In the genomic region with DNA sequence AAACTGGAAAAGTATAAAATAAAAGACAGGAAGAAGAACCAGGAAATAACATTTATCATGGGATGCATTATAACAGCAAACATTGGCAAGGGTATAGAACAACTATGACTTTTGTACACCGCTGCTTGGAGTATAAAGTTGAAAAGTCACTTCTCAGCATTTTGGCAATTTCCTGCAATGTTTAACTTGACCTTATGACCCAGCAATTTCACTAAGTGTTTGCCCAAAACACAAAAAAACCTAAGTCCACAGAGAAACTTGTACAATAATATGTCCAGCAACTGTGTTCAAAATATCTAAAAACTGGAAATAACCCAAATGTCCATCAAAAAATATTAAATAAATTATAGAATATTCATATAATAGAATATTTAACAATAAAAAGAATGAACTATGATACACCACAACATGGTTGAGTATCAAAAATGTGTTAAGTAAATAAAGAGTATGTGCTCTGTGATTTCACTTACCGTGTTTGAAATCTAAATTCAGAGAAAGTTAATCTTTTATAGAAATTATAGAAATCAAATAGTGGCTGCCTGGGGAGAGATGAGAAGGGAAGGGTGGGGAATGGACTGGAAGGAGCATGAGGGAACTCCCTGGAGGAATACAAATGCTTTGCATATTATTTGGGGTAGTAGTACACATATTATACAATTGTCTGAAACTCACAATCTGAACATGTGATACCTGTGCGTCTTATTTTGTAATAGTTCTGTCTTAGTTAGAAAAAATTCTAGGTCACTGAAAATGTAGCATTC, we compare ENCODE assay signal across 1 cellular context.
A peak's percentile ranks its signal among the peaks of the same experiment; 100 is the strongest.
TF ChIP-seq lines count a peak whose summit lies in the region.

No MANE protein-coding gene starts in this region.

TF ChIP-seq in HepG2, 621 proteins besides CTCF, POLR2A, EP300 and RAD21 (continues in another document):
- TF ChIP-seq, protein P1, sequence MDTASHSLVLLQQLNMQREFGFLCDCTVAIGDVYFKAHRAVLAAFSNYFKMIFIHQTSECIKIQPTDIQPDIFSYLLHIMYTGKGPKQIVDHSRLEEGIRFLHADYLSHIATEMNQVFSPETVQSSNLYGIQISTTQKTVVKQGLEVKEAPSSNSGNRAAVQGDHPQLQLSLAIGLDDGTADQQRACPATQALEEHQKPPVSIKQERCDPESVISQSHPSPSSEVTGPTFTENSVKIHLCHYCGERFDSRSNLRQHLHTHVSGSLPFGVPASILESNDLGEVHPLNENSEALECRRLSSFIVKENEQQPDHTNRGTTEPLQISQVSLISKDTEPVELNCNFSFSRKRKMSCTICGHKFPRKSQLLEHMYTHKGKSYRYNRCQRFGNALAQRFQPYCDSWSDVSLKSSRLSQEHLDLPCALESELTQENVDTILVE (CRISPR knock-in tag; IDR thresholded peaks at IDR 0.05): no peak
- TF ChIP-seq, protein P2, sequence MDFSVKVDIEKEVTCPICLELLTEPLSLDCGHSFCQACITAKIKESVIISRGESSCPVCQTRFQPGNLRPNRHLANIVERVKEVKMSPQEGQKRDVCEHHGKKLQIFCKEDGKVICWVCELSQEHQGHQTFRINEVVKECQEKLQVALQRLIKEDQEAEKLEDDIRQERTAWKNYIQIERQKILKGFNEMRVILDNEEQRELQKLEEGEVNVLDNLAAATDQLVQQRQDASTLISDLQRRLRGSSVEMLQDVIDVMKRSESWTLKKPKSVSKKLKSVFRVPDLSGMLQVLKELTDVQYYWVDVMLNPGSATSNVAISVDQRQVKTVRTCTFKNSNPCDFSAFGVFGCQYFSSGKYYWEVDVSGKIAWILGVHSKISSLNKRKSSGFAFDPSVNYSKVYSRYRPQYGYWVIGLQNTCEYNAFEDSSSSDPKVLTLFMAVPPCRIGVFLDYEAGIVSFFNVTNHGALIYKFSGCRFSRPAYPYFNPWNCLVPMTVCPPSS (IDR thresholded peaks at IDR 0.05): no peak
- TF ChIP-seq, protein P3, sequence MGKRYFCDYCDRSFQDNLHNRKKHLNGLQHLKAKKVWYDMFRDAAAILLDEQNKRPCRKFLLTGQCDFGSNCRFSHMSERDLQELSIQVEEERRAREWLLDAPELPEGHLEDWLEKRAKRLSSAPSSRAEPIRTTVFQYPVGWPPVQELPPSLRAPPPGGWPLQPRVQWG (CRISPR knock-in tag; IDR thresholded peaks at IDR 0.05; ENCODE audit: borderline replicate concordance, low read depth): no peak
- no peak for TF ChIP-seq ZNF251 (CRISPR knock-in tag; IDR thresholded peaks at IDR 0.05)
- TF ChIP-seq, protein P4, sequence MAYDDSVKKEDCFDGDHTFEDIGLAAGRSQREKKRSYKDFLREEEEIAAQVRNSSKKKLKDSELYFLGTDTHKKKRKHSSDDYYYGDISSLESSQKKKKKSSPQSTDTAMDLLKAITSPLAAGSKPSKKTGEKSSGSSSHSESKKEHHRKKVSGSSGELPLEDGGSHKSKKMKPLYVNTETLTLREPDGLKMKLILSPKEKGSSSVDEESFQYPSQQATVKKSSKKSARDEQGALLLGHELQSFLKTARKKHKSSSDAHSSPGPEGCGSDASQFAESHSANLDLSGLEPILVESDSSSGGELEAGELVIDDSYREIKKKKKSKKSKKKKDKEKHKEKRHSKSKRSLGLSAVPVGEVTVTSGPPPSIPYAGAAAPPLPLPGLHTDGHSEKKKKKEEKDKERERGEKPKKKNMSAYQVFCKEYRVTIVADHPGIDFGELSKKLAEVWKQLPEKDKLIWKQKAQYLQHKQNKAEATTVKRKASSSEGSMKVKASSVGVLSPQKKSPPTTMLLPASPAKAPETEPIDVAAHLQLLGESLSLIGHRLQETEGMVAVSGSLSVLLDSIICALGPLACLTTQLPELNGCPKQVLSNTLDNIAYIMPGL (CRISPR knock-in tag; IDR thresholded peaks at IDR 0.05; ENCODE audit: borderline replicate concordance in 1 of 2, low read depth in 1 of 2): no peak
- TF ChIP-seq SSRP1 (CRISPR knock-in tag; IDR thresholded peaks at IDR 0.05): no peak
- no peak for TF ChIP-seq ZKSCAN1 (IDR thresholded peaks at IDR 0.05; ENCODE audit: low read length)
- peak; percentile 89 for TF ChIP-seq LCORL (IDR thresholded peaks at IDR 0.05)
- peak; percentile 84; the same call in 1 of the 2 replicates for TF ChIP-seq LCORL (CRISPR knock-in tag; IDR thresholded peaks at IDR 0.05)
- TF ChIP-seq STAG1 (CRISPR knock-in tag; IDR thresholded peaks at IDR 0.05): 0 out of 2 replicates have a peak, but pooled peaks have one; percentile 17
- TF ChIP-seq, protein P5, sequence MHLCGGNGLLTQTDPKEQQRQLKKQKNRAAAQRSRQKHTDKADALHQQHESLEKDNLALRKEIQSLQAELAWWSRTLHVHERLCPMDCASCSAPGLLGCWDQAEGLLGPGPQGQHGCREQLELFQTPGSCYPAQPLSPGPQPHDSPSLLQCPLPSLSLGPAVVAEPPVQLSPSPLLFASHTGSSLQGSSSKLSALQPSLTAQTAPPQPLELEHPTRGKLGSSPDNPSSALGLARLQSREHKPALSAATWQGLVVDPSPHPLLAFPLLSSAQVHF (CRISPR knock-in tag; IDR thresholded peaks at IDR 0.05): no peak
- TF ChIP-seq, protein P6, sequence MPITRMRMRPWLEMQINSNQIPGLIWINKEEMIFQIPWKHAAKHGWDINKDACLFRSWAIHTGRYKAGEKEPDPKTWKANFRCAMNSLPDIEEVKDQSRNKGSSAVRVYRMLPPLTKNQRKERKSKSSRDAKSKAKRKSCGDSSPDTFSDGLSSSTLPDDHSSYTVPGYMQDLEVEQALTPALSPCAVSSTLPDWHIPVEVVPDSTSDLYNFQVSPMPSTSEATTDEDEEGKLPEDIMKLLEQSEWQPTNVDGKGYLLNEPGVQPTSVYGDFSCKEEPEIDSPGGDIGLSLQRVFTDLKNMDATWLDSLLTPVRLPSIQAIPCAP (CRISPR knock-in tag; IDR thresholded peaks at IDR 0.05; ENCODE audit: low read depth): no peak
- TF ChIP-seq STAT5B (CRISPR knock-in tag; IDR thresholded peaks at IDR 0.05): no peak
- TF ChIP-seq, protein P7, sequence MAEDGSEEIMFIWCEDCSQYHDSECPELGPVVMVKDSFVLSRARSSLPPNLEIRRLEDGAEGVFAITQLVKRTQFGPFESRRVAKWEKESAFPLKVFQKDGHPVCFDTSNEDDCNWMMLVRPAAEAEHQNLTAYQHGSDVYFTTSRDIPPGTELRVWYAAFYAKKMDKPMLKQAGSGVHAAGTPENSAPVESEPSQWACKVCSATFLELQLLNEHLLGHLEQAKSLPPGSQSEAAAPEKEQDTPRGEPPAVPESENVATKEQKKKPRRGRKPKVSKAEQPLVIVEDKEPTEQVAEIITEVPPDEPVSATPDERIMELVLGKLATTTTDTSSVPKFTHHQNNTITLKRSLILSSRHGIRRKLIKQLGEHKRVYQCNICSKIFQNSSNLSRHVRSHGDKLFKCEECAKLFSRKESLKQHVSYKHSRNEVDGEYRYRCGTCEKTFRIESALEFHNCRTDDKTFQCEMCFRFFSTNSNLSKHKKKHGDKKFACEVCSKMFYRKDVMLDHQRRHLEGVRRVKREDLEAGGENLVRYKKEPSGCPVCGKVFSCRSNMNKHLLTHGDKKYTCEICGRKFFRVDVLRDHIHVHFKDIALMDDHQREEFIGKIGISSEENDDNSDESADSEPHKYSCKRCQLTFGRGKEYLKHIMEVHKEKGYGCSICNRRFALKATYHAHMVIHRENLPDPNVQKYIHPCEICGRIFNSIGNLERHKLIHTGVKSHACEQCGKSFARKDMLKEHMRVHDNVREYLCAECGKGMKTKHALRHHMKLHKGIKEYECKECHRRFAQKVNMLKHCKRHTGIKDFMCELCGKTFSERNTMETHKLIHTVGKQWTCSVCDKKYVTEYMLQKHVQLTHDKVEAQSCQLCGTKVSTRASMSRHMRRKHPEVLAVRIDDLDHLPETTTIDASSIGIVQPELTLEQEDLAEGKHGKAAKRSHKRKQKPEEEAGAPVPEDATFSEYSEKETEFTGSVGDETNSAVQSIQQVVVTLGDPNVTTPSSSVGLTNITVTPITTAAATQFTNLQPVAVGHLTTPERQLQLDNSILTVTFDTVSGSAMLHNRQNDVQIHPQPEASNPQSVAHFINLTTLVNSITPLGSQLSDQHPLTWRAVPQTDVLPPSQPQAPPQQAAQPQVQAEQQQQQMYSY (CRISPR knock-in tag; IDR thresholded peaks at IDR 0.05): no peak
- TF ChIP-seq, protein P8, sequence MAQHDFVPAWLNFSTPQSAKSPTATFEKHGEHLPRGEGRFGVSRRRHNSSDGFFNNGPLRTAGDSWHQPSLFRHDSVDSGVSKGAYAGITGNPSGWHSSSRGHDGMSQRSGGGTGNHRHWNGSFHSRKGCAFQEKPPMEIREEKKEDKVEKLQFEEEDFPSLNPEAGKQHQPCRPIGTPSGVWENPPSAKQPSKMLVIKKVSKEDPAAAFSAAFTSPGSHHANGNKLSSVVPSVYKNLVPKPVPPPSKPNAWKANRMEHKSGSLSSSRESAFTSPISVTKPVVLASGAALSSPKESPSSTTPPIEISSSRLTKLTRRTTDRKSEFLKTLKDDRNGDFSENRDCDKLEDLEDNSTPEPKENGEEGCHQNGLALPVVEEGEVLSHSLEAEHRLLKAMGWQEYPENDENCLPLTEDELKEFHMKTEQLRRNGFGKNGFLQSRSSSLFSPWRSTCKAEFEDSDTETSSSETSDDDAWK (CRISPR knock-in tag; IDR thresholded peaks at IDR 0.05): no peak
- no peak for TF ChIP-seq ZNF432 (CRISPR knock-in tag; IDR thresholded peaks at IDR 0.05; ENCODE audit: borderline replicate concordance)
- TF ChIP-seq, protein P9, sequence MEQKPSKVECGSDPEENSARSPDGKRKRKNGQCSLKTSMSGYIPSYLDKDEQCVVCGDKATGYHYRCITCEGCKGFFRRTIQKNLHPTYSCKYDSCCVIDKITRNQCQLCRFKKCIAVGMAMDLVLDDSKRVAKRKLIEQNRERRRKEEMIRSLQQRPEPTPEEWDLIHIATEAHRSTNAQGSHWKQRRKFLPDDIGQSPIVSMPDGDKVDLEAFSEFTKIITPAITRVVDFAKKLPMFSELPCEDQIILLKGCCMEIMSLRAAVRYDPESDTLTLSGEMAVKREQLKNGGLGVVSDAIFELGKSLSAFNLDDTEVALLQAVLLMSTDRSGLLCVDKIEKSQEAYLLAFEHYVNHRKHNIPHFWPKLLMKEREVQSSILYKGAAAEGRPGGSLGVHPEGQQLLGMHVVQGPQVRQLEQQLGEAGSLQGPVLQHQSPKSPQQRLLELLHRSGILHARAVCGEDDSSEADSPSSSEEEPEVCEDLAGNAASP (CRISPR knock-in tag; IDR thresholded peaks at IDR 0.05; ENCODE audit: borderline replicate concordance): peak; percentile 79; the same call in 1 of the 2 replicates
- TF ChIP-seq SIX1 (CRISPR knock-in tag; IDR thresholded peaks at IDR 0.05; ENCODE audit: borderline replicate concordance): peak; percentile 75
- peak; percentile 88 for TF ChIP-seq CREM (IDR thresholded peaks at IDR 0.05)
- TF ChIP-seq CREM (CRISPR knock-in tag; IDR thresholded peaks at IDR 0.05): no peak
- 0 out of 2 replicates have a peak, but pooled peaks have one; percentile 11 for TF ChIP-seq ZSCAN21 (CRISPR knock-in tag; IDR thresholded peaks at IDR 0.05; ENCODE audit: borderline replicate concordance)
- TF ChIP-seq SOX6 (IDR thresholded peaks at IDR 0.05): no peak
- TF ChIP-seq SOX6 (CRISPR knock-in tag; IDR thresholded peaks at IDR 0.05): peak; percentile 84
- TF ChIP-seq ZNF253 (CRISPR knock-in tag; IDR thresholded peaks at IDR 0.05; ENCODE audit: borderline replicate concordance): no peak
- no peak for TF ChIP-seq ZNF562 (CRISPR knock-in tag; IDR thresholded peaks at IDR 0.05; ENCODE audit: borderline replicate concordance)
- peak; percentile 34; the same call in 1 of the 2 replicates for TF ChIP-seq GABPB1 (CRISPR knock-in tag; IDR thresholded peaks at IDR 0.05)
- no peak for TF ChIP-seq MTF1 (CRISPR knock-in tag; IDR thresholded peaks at IDR 0.05)
- no peak for TF ChIP-seq ISX (CRISPR knock-in tag; conservative IDR thresholded peaks at IDR 0.05)
- TF ChIP-seq ZNF260 (CRISPR knock-in tag; IDR thresholded peaks at IDR 0.05; ENCODE audit: borderline replicate concordance, low read depth): no peak
- TF ChIP-seq, protein P10, sequence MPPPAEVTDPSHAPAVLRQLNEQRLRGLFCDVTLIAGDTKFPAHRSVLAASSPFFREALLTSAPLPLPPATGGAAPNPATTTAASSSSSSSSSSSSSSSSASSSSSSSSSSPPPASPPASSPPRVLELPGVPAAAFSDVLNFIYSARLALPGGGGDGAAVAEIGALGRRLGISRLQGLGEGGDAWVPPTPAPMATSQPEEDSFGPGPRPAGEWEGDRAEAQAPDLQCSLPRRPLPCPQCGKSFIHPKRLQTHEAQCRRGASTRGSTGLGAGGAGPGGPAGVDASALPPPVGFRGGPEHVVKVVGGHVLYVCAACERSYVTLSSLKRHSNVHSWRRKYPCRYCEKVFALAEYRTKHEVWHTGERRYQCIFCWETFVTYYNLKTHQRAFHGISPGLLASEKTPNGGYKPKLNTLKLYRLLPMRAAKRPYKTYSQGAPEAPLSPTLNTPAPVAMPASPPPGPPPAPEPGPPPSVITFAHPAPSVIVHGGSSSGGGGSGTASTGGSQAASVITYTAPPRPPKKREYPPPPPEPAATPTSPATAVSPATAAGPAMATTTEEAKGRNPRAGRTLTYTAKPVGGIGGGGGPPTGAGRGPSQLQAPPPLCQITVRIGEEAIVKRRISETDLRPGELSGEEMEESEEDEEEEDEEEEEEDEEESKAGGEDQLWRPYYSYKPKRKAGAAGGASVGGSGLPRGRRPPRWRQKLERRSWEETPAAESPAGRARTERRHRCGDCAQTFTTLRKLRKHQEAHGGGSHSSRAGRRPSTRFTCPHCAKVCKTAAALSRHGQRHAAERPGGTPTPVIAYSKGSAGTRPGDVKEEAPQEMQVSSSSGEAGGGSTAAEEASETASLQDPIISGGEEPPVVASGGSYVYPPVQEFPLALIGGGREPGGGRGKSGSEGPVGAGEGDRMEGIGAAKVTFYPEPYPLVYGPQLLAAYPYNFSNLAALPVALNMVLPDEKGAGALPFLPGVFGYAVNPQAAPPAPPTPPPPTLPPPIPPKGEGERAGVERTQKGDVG (CRISPR knock-in tag; IDR thresholded peaks at IDR 0.05; ENCODE audit: borderline replicate concordance): no peak
- TF ChIP-seq ZNF557 (CRISPR knock-in tag; IDR thresholded peaks at IDR 0.05): 0 out of 2 replicates have a peak, but pooled peaks have one; percentile 52
- TF ChIP-seq ZNF619 (CRISPR knock-in tag; IDR thresholded peaks at IDR 0.05): no peak
- TF ChIP-seq ZFYVE20 (CRISPR knock-in tag; IDR thresholded peaks at IDR 0.05; ENCODE audit: borderline replicate concordance, low read depth): no peak
- TF ChIP-seq TOPORS (CRISPR knock-in tag; IDR thresholded peaks at IDR 0.05): no peak
- TF ChIP-seq TCF7L2 (IDR thresholded peaks at IDR 0.05; ENCODE audit: low read depth, low read length): no peak
- TF ChIP-seq ZNF839 (CRISPR knock-in tag; IDR thresholded peaks at IDR 0.05; ENCODE audit: borderline replicate concordance): no peak
- no peak for TF ChIP-seq ZSCAN25 (CRISPR knock-in tag; IDR thresholded peaks at IDR 0.05)
- no peak for TF ChIP-seq SMAD9 (CRISPR knock-in tag; IDR thresholded peaks at IDR 0.05)
- no peak for TF ChIP-seq ZNF274 (CRISPR knock-in tag; IDR thresholded peaks at IDR 0.05)
- no peak for TF ChIP-seq NR1H2 (CRISPR knock-in tag; IDR thresholded peaks at IDR 0.05; ENCODE audit: borderline replicate concordance, low read depth)
- TF ChIP-seq, protein P11, sequence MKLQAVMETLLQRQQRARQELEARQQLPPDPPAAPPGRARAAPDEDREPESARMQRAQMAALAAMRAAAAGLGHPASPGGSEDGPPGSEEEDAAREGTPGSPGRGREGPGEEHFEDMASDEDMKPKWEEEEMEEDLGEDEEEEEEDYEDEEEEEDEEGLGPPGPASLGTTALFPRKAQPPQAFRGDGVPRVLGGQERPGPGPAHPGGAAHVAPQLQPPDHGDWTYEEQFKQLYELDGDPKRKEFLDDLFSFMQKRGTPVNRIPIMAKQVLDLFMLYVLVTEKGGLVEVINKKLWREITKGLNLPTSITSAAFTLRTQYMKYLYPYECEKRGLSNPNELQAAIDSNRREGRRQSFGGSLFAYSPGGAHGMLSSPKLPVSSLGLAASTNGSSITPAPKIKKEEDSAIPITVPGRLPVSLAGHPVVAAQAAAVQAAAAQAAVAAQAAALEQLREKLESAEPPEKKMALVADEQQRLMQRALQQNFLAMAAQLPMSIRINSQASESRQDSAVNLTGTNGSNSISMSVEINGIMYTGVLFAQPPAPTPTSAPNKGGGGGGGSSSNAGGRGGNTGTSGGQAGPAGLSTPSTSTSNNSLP (IDR thresholded peaks at IDR 0.05; ENCODE audit: low read depth, low read length): peak; percentile 86
- TF ChIP-seq PHF21A (CRISPR knock-in tag; IDR thresholded peaks at IDR 0.05): peak; percentile 66; the same call in 1 of the 2 replicates
